ENCODE assay signal across 16 cellular contexts in genomic region chr10:100683545-100684127, GRCh38.
DNase-seq lines count a peak whose midpoint lies in the region; ATAC-seq and TF ChIP-seq lines count a peak whose summit lies in the region.
"Had no signal": no experiment of that assay in that cellular context is flagged by ENCODE, and none has a peak within 500 bp of the region (broad histone marks: within the 10 kb centered on the region; RNA-seq: fewer than 3 reads in every experiment).

No MANE protein-coding gene starts in this region.

- H4K20me1 ChIP-seq in GM23338 (replicated peaks; ENCODE audit: insufficient read depth) (no peaks in the 10 kb centered on the region; the same call in 1 of the 2 replicates), Loucy (ENCODE audit: insufficient read depth, low read length, poor library complexity, severe bottlenecking) (no peaks in the 10 kb centered on the region), OCI-LY7 (ENCODE audit: insufficient read depth, low read length) (no peaks in the 10 kb centered on the region)

- CTCF ChIA-PET in OCI-LY7 (lab: Charles Lee; ENCODE audit: unreplicated experiment) = no interaction called here

- no peaks in the 10 kb centered on the region for H3K9me3 Mint-ChIP-seq in GM23338
- H3K9me3 Mint-ChIP-seq in CD14-positive monocyte = peaks cover 0 to 5% (median 0%) of the 10 kb centered on the region in 7 donors
- H3K9me3 Mint-ChIP-seq: T-helper 1 cell treated with Interleukin-12 subunit alpha and Interleukin-12 subunit beta and Interleukin-4 antibody, amounts not matched to agents 30 μg/mL and 1 μg/mL, for 36 hours had no signal

- H3K36me3 Mint-ChIP-seq in GM23338 (ENCODE audit: low read depth) (no peaks in the 10 kb centered on the region; the same call in 2 of the 3 replicates), CD14-positive monocyte (no peaks in the 10 kb centered on the region)

- H3K27me3 ChIP-seq in GM23338 (ENCODE audit: insufficient read depth) (peaks cover 95% of the 10 kb centered on the region), Loucy (ENCODE audit: insufficient read depth, low read length, poor library complexity, severe bottlenecking) (no peaks in the 10 kb centered on the region), tibial artery (peaks cover 0 to 95% of the 10 kb centered on the region in 2 donors)

- H3K4me3 ChIP-seq in GM23338 (peak overlapping the region; percentile 54), Loucy (ENCODE audit: low read length, poor library complexity, severe bottlenecking) (peak overlapping the region; percentile 65), OCI-LY7 (ENCODE audit: low read depth, low read length, poor library complexity, severe bottlenecking) (no peak overlapping the region), tibial artery (no peak overlapping the region)

- H3K79me2 ChIP-seq in GM23338 (replicated peaks; ENCODE audit: insufficient read depth) = no peaks in the 10 kb centered on the region
- no peaks in the 10 kb centered on the region for H3K79me2 ChIP-seq in Loucy (ENCODE audit: insufficient read depth, low read length)
- H3K79me2 ChIP-seq in OCI-LY7 (ENCODE audit: insufficient read depth, low read depth, low read length) = no peaks in the 10 kb centered on the region

- H3K27me3 Mint-ChIP-seq in GM23338 (ENCODE audit: insufficient read depth, low read depth, poor library complexity) (peaks cover 69% of the 10 kb centered on the region), CD14-positive monocyte (ENCODE audit: low read depth in 3 of 3) (peaks cover 88 to 94% (median 93%) of the 10 kb centered on the region in 3 donors)

- H3K4me2 ChIP-seq in GM23338 (peak overlapping the region; percentile 86), Loucy (ENCODE audit: low read depth, low read length, poor library complexity, severe bottlenecking) (peak overlapping the region; percentile 71), OCI-LY7 (ENCODE audit: low read length) (0 out of 2 replicates have a peak overlapping the region, but pooled peaks have one; percentile 18)

- POLR2A ChIA-PET in OCI-LY7 (lab: Charles Lee) = interaction anchor here (0.5 kb wide), 1 partner anchor 650 kb away, joined by 3 read pairs; no protein-coding TSS in a partner anchor

- H3K4me1 Mint-ChIP-seq in GM23338 (peaks cover 48% of the 10 kb centered on the region), CD14-positive monocyte (no peaks in the 10 kb centered on the region)

- no peak overlapping the region for H3K27ac Mint-ChIP-seq in GM23338
- H3K27ac Mint-ChIP-seq in CD14-positive monocyte = no peak overlapping the region
- H3K27ac Mint-ChIP-seq: T-helper 1 cell treated with Interleukin-12 subunit alpha and Interleukin-12 subunit beta and Interleukin-4 antibody, amounts not matched to agents 30 μg/mL and 1 μg/mL, for 36 hours had no signal

- peak; percentile 51 for DNase-seq in GM23338 (ENCODE audit: low spot score)
- DNase-seq in OCI-LY7 (ENCODE audit: low spot score) = no peak
- DNase-seq in iPS-NIHi11 (ENCODE audit: low spot score) = peak; percentile 30
- no peak for DNase-seq in tibial artery
- DNase-seq in CD14-positive monocyte (ENCODE audit: low spot score) = no peak
- DNase-seq: C1 segment of cervical spinal cord, DMS153, KG1, NCI-H1092, NCI-H187, NCI-H526 had no signal

- no peaks in the 10 kb centered on the region for H3K9me2 ChIP-seq in GM23338 (ENCODE audit: insufficient read depth)
- H3K9me2 ChIP-seq in Loucy (replicated peaks; ENCODE audit: low read depth, low read length) = no peaks in the 10 kb centered on the region
- H3K9me2 ChIP-seq in OCI-LY7 (ENCODE audit: insufficient read depth, low read length) = no peaks in the 10 kb centered on the region

- BruUV-seq in OCI-LY7 (replicated peaks; lab: Mats Ljungman, UMichigan) = no TSS peak

- H3K27ac ChIP-seq in GM23338 (ENCODE audit: low read depth) (no peak overlapping the region), OCI-LY7 (ENCODE audit: low read depth, low read length, poor library complexity, severe bottlenecking) (no peak overlapping the region), tibial artery (no peak overlapping the region)

- H3F3A ChIP-seq in GM23338 (replicated peaks; ENCODE audit: low read depth) (no peaks in the 10 kb centered on the region; the same call in 1 of the 2 replicates), Loucy (ENCODE audit: low read depth) (no peaks in the 10 kb centered on the region)

- TF ChIP-seq CTCF in GM23338 (conservative IDR thresholded peaks at IDR 0.05; ENCODE audit: low read depth in 2 of 2) = no peak
- TF ChIP-seq CTCF in Loucy (conservative IDR thresholded peaks at IDR 0.05; ENCODE audit: low read length) = no peak
- no peak for TF ChIP-seq CTCF in OCI-LY7 (conservative IDR thresholded peaks at IDR 0.05; ENCODE audit: low read length)
- no peak for TF ChIP-seq CTCF in tibial artery (IDR thresholded peaks at IDR 0.05)
- TF ChIP-seq CTCF in CD14-positive monocyte (IDR thresholded peaks at IDR 0.05) = no peak

- intact Hi-C loops in OCI-LY7 (cut with micrococcal nuclease; ENCODE audit: unreplicated experiment) = no loop called here
- intact Hi-C loops in tibial artery (cut with DNase I; ENCODE audit: low total_unique reads) = no loop called here
- intact Hi-C loops in CD14-positive monocyte (cut with micrococcal nuclease) = no loop called here

- H2AFZ ChIP-seq in GM23338 = peak overlapping the region; percentile 53; the same call in 1 of the 2 replicates
- peak overlapping the region; percentile 61; the same call in 1 of the 2 replicates for H2AFZ ChIP-seq in Loucy (ENCODE audit: low read length)
- H2AFZ ChIP-seq in OCI-LY7 (ENCODE audit: low read length) = no peak overlapping the region

- H3K4me1 ChIP-seq in GM23338 (ENCODE audit: insufficient read depth) (peaks cover 47% of the 10 kb centered on the region), Loucy (ENCODE audit: insufficient read depth, low read length, poor library complexity, severe bottlenecking) (peaks cover 68% of the 10 kb centered on the region), OCI-LY7 (ENCODE audit: insufficient read depth, low read length, poor library complexity, severe bottlenecking) (no peaks in the 10 kb centered on the region), tibial artery (peaks cover 0 to 3% (median 1%) of the 10 kb centered on the region in 4 donors)

- H3K36me3 ChIP-seq in GM23338 (ENCODE audit: insufficient read depth) = no peaks in the 10 kb centered on the region
- H3K36me3 ChIP-seq in Loucy (ENCODE audit: insufficient read depth, low read length) = no peaks in the 10 kb centered on the region
- no peaks in the 10 kb centered on the region for H3K36me3 ChIP-seq in OCI-LY7 (ENCODE audit: insufficient read depth, low read length)
- no peaks in the 10 kb centered on the region for H3K36me3 ChIP-seq in tibial artery

- ATAC-seq in GM23338 (peak; percentile 15), GM19467 (IDR thresholded peaks at IDR 0.05; ENCODE audit: unreplicated experiment) (no peak)
- ATAC-seq: Panc1, Right ventricle myocardium inferior had no signal

- H3K9ac ChIP-seq in Loucy (ENCODE audit: low read depth, low read length, poor library complexity, severe bottlenecking) = peak overlapping the region; percentile 67

- H3K4me3 Mint-ChIP-seq in GM23338 (peak overlapping the region; percentile 56), CD14-positive monocyte (peak overlapping the region in 1 of 2 donors; percentile 72)
- H3K4me3 Mint-ChIP-seq: T-helper 1 cell treated with Interleukin-12 subunit alpha and Interleukin-12 subunit beta and Interleukin-4 antibody, amounts not matched to agents 30 μg/mL and 1 μg/mL, for 36 hours had no signal

- H3K9me3 ChIP-seq in Loucy (ENCODE audit: insufficient read depth, low read depth, low read length) (no peaks in the 10 kb centered on the region), OCI-LY7 (ENCODE audit: low read length) (no peaks in the 10 kb centered on the region), tibial artery (no peaks in the 10 kb centered on the region)

TF ChIP-seq in GM23338, 12 proteins besides CTCF, POLR2A, EP300 and RAD21 (continues in another document):
- TF ChIP-seq EZH2 (IDR thresholded peaks at IDR 0.05; ENCODE audit: low read depth, unreplicated experiment) (no peak), NANOG (IDR thresholded peaks at IDR 0.05; ENCODE audit: borderline replicate concordance) (no peak), ZNF331 (CRISPR knock-in tag; IDR thresholded peaks at IDR 0.05; ENCODE audit: low read depth) (no peak), REST (IDR thresholded peaks at IDR 0.05; ENCODE audit: unreplicated experiment) (no peak), POLR2AphosphoS5 (IDR thresholded peaks at IDR 0.05; ENCODE audit: low read depth) (no peak), JUNB (IDR thresholded peaks at IDR 0.05; ENCODE audit: unreplicated experiment) (no peak)

Comparison
In these comparisons a context has a peak if more than half of its experiments do, and no peak if none do; other contexts are left out.
1. DNase-seq: peak in GM23338 (single experiment) and iPS-NIHi11 (single experiment); none in OCI-LY7 (single experiment), tibial artery (0 of 2) and CD14-positive monocyte (single experiment).
2. H3K4me2 ChIP-seq: peak in every context shown above with its lines; median percentile 86 in GM23338; 71 in Loucy; 18 in OCI-LY7.
3. H3K4me3 ChIP-seq: peak in GM23338 (single experiment) and Loucy (single experiment); none in OCI-LY7 (single experiment) and tibial artery (0 of 2).